In genomic region chr20:44326391-44327159, GRCh38 we compare ENCODE assay signal across 11 cellular contexts. TPM values are rescaled to one million over a fixed set of nuclear protein-coding genes. Genes with fewer than 3 reads are reported as not detected.
DNase-seq lines count a peak whose midpoint lies in the region; ATAC-seq, FAIRE-seq and TF ChIP-seq lines count a peak whose summit lies in the region.
"Had no signal": no experiment of that assay in that cellular context is flagged by ENCODE, and none has a peak within 500 bp of the region (broad histone marks: within the 10 kb centered on the region; RNA-seq: fewer than 3 reads in every experiment).

No MANE protein-coding gene starts in this region.

- no peaks in the 10 kb centered on the region for H3K9me3 ChIP-seq in K562 (replicated peaks; ENCODE audit: control insufficient read depth, insufficient read depth, low read depth, low read length)
- no peaks in the 10 kb centered on the region for H3K9me3 ChIP-seq in upper lobe of left lung

- in situ Hi-C loops in K562 (cut with MboI), result no loop called here

- H3K27ac ChIP-seq in K562 (ENCODE audit: extremely low read depth, low read depth, low read length) (no peak overlapping the region), upper lobe of left lung (no peak overlapping the region)

- H3K9me1 ChIP-seq in K562 (ENCODE audit: control insufficient read depth, insufficient read depth, low read length), result no peaks in the 10 kb centered on the region

- TF ChIP-seq CTCF in K562 (IDR thresholded peaks at IDR 0.05 in 2 of 3, conservative IDR thresholded peaks at IDR 0.05 in 1 of 3; ENCODE audit: insufficient read depth in 2 of 3, low read depth in 1 of 3, low read length in 3 of 3) (no peak), upper lobe of left lung (IDR thresholded peaks at IDR 0.05) (no peak)

- H3K4me1 ChIP-seq in K562 (replicated peaks in 1 of 2; ENCODE audit: control insufficient read depth in 2 of 2, insufficient read depth in 2 of 2, low read length in 2 of 2) (peaks cover 0 to 5% of the 10 kb centered on the region in 2 experiments; a peak in 1 of 5 replicates), upper lobe of left lung (peaks cover 4 to 8% (median 5%) of the 10 kb centered on the region in 4 donors)

- BruUV-seq in K562 (replicated peaks; lab: Mats Ljungman, UMichigan), result no TSS peak

- 0 out of 2 replicates have a peak, but pooled peaks cover 4% of the 10 kb centered on the region for H4K20me1 ChIP-seq in K562 (replicated peaks; ENCODE audit: control insufficient read depth, insufficient read depth, low read length)

- peaks cover 7 to 30% of the 10 kb centered on the region in 2 experiments for H3K27me3 ChIP-seq in K562 (ENCODE audit: control insufficient read depth in 2 of 2, insufficient read depth in 2 of 2, low read length in 2 of 2)
- H3K27me3 ChIP-seq in upper lobe of left lung, result peaks cover 0 to 8% (median 3%) of the 10 kb centered on the region in 4 donors

- TF ChIP-seq RAD21 in K562 (CRISPR knock-in tag; conservative IDR thresholded peaks at IDR 0.05 in 1 of 2, IDR thresholded peaks at IDR 0.05 in 1 of 2), result no peak

- H3K4me3 ChIP-seq in K562, result no peak overlapping the region
- H3K4me3 ChIP-seq in upper lobe of left lung, result peak overlapping the region in 3 of 4 donors; percentile 18 to 33 (median 32)

- H3K4me3 Mint-ChIP-seq in memory B cell, result peak overlapping the region; percentile 51

- 20% methylated on average over 22 of the region's 50 CpGs for WGBS in K562 (ENCODE audit: insufficient coverage, low coverage, missing lambda C conversion rate)
- 38 to 47% methylated on average over 10 to 14 of the region's 50 CpGs for WGBS in upper lobe of left lung, 2 donors

- FAIRE-seq in K562 (lab: Jason Lieb, UNC), result no peak

- POLR2A ChIA-PET in K562 (lab: Yijun Ruan, JAX), result no interaction called here

- intact Hi-C loops in K562 (cut with micrococcal nuclease), result no loop called here

- no peaks in the 10 kb centered on the region for H3K79me2 ChIP-seq in K562 (ENCODE audit: control insufficient read depth, insufficient read depth, low read length)

- DNase-seq in activated gamma-delta T cell treated with Interleukin-2 at 50 U/mL for 16 hours, result peak; percentile 9
- no peak for DNase-seq in activated gamma-delta T cell (lab: John Stamatoyannopoulos, UW)
- peak in 2 of 4 experiments; percentile 55 to 61 for DNase-seq in K562 (ENCODE audit: extremely low read depth in 1 of 4, low spot score in 3 of 4)
- no peak for DNase-seq in memory B cell (ENCODE audit: low spot score in 2 of 2)
- DNase-seq in upper lobe of left lung, result peak in 1 of 2 donors; percentile 84
- DNase-seq in GM03348 (ENCODE audit: low spot score), result no peak
- DNase-seq: NCI-H187 treated with DMSO at 0.1 percent for 48 hours had no signal

- CTCF ChIA-PET in K562 (lab: Yijun Ruan, JAX; ENCODE audit: low intra/inter-chr PET ratio), result interaction anchor here (0.6 kb wide), 1 partner anchor 994 kb away, joined by 3 read pairs; no protein-coding TSS in a partner anchor

- ATAC-seq in K562, result no peak
- peak; percentile 26 for ATAC-seq in memory B cell (ENCODE audit: low read depth)
- ATAC-seq in upper lobe of left lung (ENCODE audit: low FRiP score in 2 of 2), result peak in 1 of 2 donors; percentile 17
- no peak for ATAC-seq in HG02588 (IDR thresholded peaks at IDR 0.05; ENCODE audit: unreplicated experiment)
- no peak for ATAC-seq in GM18517 (IDR thresholded peaks at IDR 0.05; ENCODE audit: unreplicated experiment)

- no peak overlapping the region for H2AFZ ChIP-seq in K562 (ENCODE audit: low read depth, low read length)

- no peaks in the 10 kb centered on the region for H3K4me1 Mint-ChIP-seq in memory B cell

- no peak overlapping the region for H3K27ac Mint-ChIP-seq in memory B cell

- no peak overlapping the region for H3K9ac ChIP-seq in K562 (ENCODE audit: insufficient read depth in 1 of 2, low read depth in 2 of 2, low read length in 2 of 2)

- no peaks in the 10 kb centered on the region for H3K9me3 Mint-ChIP-seq in memory B cell

- H3K27me3 Mint-ChIP-seq in memory B cell, result peaks cover 15% of the 10 kb centered on the region

- no peak for TF ChIP-seq POLR2A in K562 (conservative IDR thresholded peaks at IDR 0.05)
- no peak for TF ChIP-seq POLR2A in upper lobe of left lung (IDR thresholded peaks at IDR 0.05)

- H3K4me2 ChIP-seq in K562 (ENCODE audit: insufficient read depth, low read length), result no peak overlapping the region

- H3K36me3 ChIP-seq in K562 (ENCODE audit: control insufficient read depth, insufficient read depth, low read length) (no peaks in the 10 kb centered on the region), upper lobe of left lung (no peaks in the 10 kb centered on the region)

- TF ChIP-seq EP300 in K562 (IDR thresholded peaks at IDR 0.05; ENCODE audit: low read length), result no peak
- no peak for TF ChIP-seq EP300 in upper lobe of left lung (IDR thresholded peaks at IDR 0.05)

- H3K36me3 Mint-ChIP-seq in memory B cell, result no peaks in the 10 kb centered on the region

TF ChIP-seq in K562, 482 proteins besides CTCF, POLR2A, EP300 and RAD21:
- TF ChIP-seq ZNF668 (CRISPR knock-in tag; IDR thresholded peaks at IDR 0.05) (no peak), EGR1 (conservative IDR thresholded peaks at IDR 0.05) (peak; percentile 41)

RNA-seq across cellular contexts. Expression of gene R3HDML, which starts 10.3 kb away (rescaled TPM):
- not detected in 2 replicates for total RNA-seq in K562 (2011; cell fraction: chromatin; rRNA removed; ENCODE audit: low replicate concordance)
- not detected in 2 replicates for total RNA-seq in K562 (2011; cell fraction: nucleolus; rRNA removed)
- total RNA-seq in K562 (2011; cell fraction: nucleoplasm; rRNA removed), result not detected in 2 replicates
- not detected in 2 replicates for total RNA-seq in K562 (2014; rRNA removed)
- not detected in 2 replicates for total RNA-seq in K562 (2014; rRNA removed; fragmentation: Illumina TruSeq; extraction: Trizol)
- not detected in 2 replicates for total RNA-seq in K562 (2015; rRNA removed; fragmentation: Illumina TruSeq; extraction: Trizol)
- not detected in 2 replicates for total RNA-seq in K562 (2021)
- not detected in 2 replicates for polyA plus RNA-seq in K562 (2011; rRNA removed)
- not detected in 2 replicates for polyA plus RNA-seq in K562 (2011; cell fraction: cytosol; rRNA removed)
- polyA plus RNA-seq in K562 (2011; cell fraction: nucleus; rRNA removed), result not detected in 2 replicates
- polyA plus RNA-seq in K562 (2012), result not detected in 2 replicates
- polyA plus RNA-seq in K562 (2014; fragmentation: Illumina TruSeq; extraction: Trizol), result not detected in 2 replicates
- polyA plus RNA-seq in K562 (2014; fragmentation: Nextera tagmentation; extraction: Ambion mirVana), result not detected
- polyA plus RNA-seq in K562 (2014; rRNA removed), result not detected in 2 replicates
- not detected in 2 replicates for polyA minus RNA-seq in K562 (2011; rRNA and poly(A)+ RNA removed)
- not detected in 2 replicates for polyA minus RNA-seq in K562 (2011; cell fraction: cytosol; rRNA and poly(A)+ RNA removed)
- not detected in 2 replicates for polyA minus RNA-seq in K562 (2011; cell fraction: nucleus; rRNA and poly(A)+ RNA removed)
- not detected for total RNA-seq in upper lobe of left lung
- total RNA-seq: lower leg skin, temporal lobe had no signal

RNA-seq across cellular contexts. Expression of gene FITM2, which starts 15.6 kb away (rescaled TPM):
- 5.4 and 8.6 TPM in 2 replicates for total RNA-seq in K562 (2011; cell fraction: chromatin; rRNA removed; ENCODE audit: low replicate concordance)
- total RNA-seq in K562 (2011; cell fraction: nucleolus; rRNA removed), result 5.3 and 5.4 TPM in 2 replicates
- 6.5 and 12.6 TPM in 2 replicates for total RNA-seq in K562 (2011; cell fraction: nucleoplasm; rRNA removed)
- total RNA-seq in K562 (2014; rRNA removed) (1.5 and 2.0 TPM in 2 replicates), K562 (2014; rRNA removed; fragmentation: Illumina TruSeq; extraction: Trizol) (1.9 and 2.3 TPM in 2 replicates), K562 (2015; rRNA removed; fragmentation: Illumina TruSeq; extraction: Trizol) (1.8 TPM in 2 replicates), K562 (2021) (2.0 and 2.3 TPM in 2 replicates), upper lobe of left lung (10 to 100 TPM in 4 of 6 donors, 1 to 10 TPM in 2; 8.7 to 15.7 (median 10.9) TPM)
- polyA plus RNA-seq in K562 (2011; rRNA removed) (1.0 and 1.4 TPM in 2 replicates), K562 (2014; fragmentation: Illumina TruSeq; extraction: Trizol) (2.5 and 2.8 TPM in 2 replicates), K562 (2014; fragmentation: Nextera tagmentation; extraction: Ambion mirVana) (under 1 TPM; 0.64 to 0.87 TPM), K562 (2014; rRNA removed) (2.0 and 2.2 TPM in 2 replicates)
- 0.86 and 0.94 TPM in 2 replicates for polyA plus RNA-seq in K562 (2011; cell fraction: cytosol; rRNA removed)
- 1.6 and 2.3 TPM in 2 replicates for polyA plus RNA-seq in K562 (2011; cell fraction: nucleus; rRNA removed)
- 2.3 and 2.4 TPM in 2 replicates for polyA plus RNA-seq in K562 (2012)
- 1.6 and 1.9 TPM in 2 replicates for polyA minus RNA-seq in K562 (2011; rRNA and poly(A)+ RNA removed)
- 0.73 and 1.1 TPM in 2 replicates for polyA minus RNA-seq in K562 (2011; cell fraction: cytosol; rRNA and poly(A)+ RNA removed)
- polyA minus RNA-seq in K562 (2011; cell fraction: nucleus; rRNA and poly(A)+ RNA removed), result 0.54 and 0.78 TPM in 2 replicates

RNA-seq across cellular contexts. Expression of gene HNF4A, which starts 28.9 kb away (rescaled TPM):
- 0.09 TPM in 1 of 2 replicates, not detected in the other for total RNA-seq in K562 (2011; cell fraction: chromatin; rRNA removed; ENCODE audit: low replicate concordance)
- under 0.01 TPM in 1 of 2 replicates, not detected in the other for total RNA-seq in K562 (2011; cell fraction: nucleolus; rRNA removed)
- not detected in 2 replicates for total RNA-seq in K562 (2011; cell fraction: nucleoplasm; rRNA removed)
- total RNA-seq in K562 (2014; rRNA removed) (not detected in 2 replicates), K562 (2014; rRNA removed; fragmentation: Illumina TruSeq; extraction: Trizol) (not detected in 2 replicates), K562 (2015; rRNA removed; fragmentation: Illumina TruSeq; extraction: Trizol) (not detected in 2 replicates), K562 (2021) (0.11 and 0.16 TPM in 2 replicates), upper lobe of left lung (under 1 TPM in 4 of 6 donors, not detected in 2; under 0.01 to 0.74 (median 0.45) TPM)
- polyA plus RNA-seq in K562 (2011; rRNA removed) (not detected in 2 replicates), K562 (2014; fragmentation: Illumina TruSeq; extraction: Trizol) (0.03 TPM in 1 of 2 replicates, not detected in the other), K562 (2014; fragmentation: Nextera tagmentation; extraction: Ambion mirVana) (under 1 TPM in 1 of 2 experiments, not detected in 1; 0.06 TPM), K562 (2014; rRNA removed) (0.27 TPM in 1 of 2 replicates, not detected in the other)
- polyA plus RNA-seq in K562 (2011; cell fraction: cytosol; rRNA removed), result not detected in 2 replicates
- polyA plus RNA-seq in K562 (2011; cell fraction: nucleus; rRNA removed), result not detected in 2 replicates
- 0.03 and 2.3 TPM in 2 replicates for polyA plus RNA-seq in K562 (2012)
- polyA minus RNA-seq in K562 (2011; rRNA and poly(A)+ RNA removed), result not detected in 2 replicates
- 0.46 TPM in 1 of 2 replicates, not detected in the other for polyA minus RNA-seq in K562 (2011; cell fraction: cytosol; rRNA and poly(A)+ RNA removed)
- not detected in 2 replicates for polyA minus RNA-seq in K562 (2011; cell fraction: nucleus; rRNA and poly(A)+ RNA removed)
- total RNA-seq: lower leg skin, temporal lobe had no signal
